In the genomic region with DNA sequence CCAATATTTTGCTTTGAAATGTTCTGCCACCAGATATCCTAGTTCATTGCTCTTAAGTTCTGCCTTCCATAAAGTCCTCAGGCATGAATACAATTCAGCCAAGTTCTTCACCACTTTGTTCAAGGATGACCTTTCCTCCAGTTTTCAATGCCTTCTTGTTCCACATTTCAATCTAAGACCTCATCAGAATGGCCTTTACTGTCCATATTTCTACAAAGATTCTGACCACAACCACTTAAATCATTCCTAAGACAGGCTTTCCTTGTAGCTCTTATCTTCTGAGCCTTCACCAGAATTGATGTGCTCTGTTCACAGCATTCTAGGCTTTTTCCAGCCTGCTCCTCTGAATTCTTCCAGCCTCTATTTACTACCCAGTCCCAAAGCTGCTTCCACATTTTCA, we compare ENCODE assay signal across 24 cellular contexts.
DNase-seq lines count a peak whose midpoint lies in the region; ATAC-seq and TF ChIP-seq lines count a peak whose summit lies in the region.
"Had no signal": no experiment of that assay in that cellular context is flagged by ENCODE, and none has a peak within 500 bp of the region (broad histone marks: within the 10 kb centered on the region; RNA-seq: fewer than 3 reads in every experiment).

No MANE protein-coding gene starts in this region.

- in situ Hi-C loops in astrocyte of the spinal cord (cut with HindIII; ENCODE audit: low sequenced_read_pairs) = no loop called here

- DNase-seq in AG04449 (ENCODE audit: low read depth, low spot score) (peak; percentile 90), LHCN-M2 (ENCODE audit: low read depth) (peak; percentile 2), astrocyte of the spinal cord (ENCODE audit: low read depth, low spot score) (peak; percentile 62), iris pigment epithelial cell (ENCODE audit: low read depth) (peak; percentile 96), NCI-H2107 (lab: John Stamatoyannopoulos, UW) (no peak), superior temporal gyrus (ENCODE audit: extremely low spot score) (no peak), NCI-H446 (lab: John Stamatoyannopoulos, UW) (no peak)
- DNase-seq: 8988T; activated CD4-positive, alpha-beta T cell treated with anti-CD3 and anti-CD28 coated beads, Interleukin-2, amount 50 U/mL, for 4 hours; activated effector memory CD4-positive, alpha-beta T cell treated with anti-CD3 and anti-CD28 coated beads, Interleukin-2, amount 50 U/mL, for 16 hours; amygdala; cerebellar nuclear complex; effector memory CD8-positive, alpha-beta T cell; islet precursor cell; naive thymus-derived CD4-positive, alpha-beta T cell; NCI-H2081; pancreas; sigmoid colon; stimulated activated CD4-positive, alpha-beta T cell treated with anti-CD3 and anti-CD28 coated beads, Interleukin-2, amount 100 ng/mL, for 24 hours; stimulated activated naive CD8-positive, alpha-beta T cell treated with anti-CD3 and anti-CD28 coated beads, Interleukin-15, Interleukin-2, amounts not matched to agents 100 U/mL and 50 U/mL, for 24 hours; upper lobe of left lung; WERI-Rb-1 had no signal

- POLR2A ChIA-PET in AG04449 (lab: Yijun Ruan, JAX) = interaction anchor here (0.9 kb wide), 1 partner anchor 57 kb away, joined by 3 read pairs; no protein-coding TSS in a partner anchor

- H3K4me3 ChIP-seq in AG04449 (ENCODE audit: low read depth, low read length) (no peak overlapping the region), astrocyte of the spinal cord (ENCODE audit: low read depth, low read length) (no peak overlapping the region)
- H3K4me3 ChIP-seq: hepatocyte, pancreas, sigmoid colon, upper lobe of left lung had no signal

- no peak for ATAC-seq in GM21529 (IDR thresholded peaks at IDR 0.05; ENCODE audit: unreplicated experiment)
- ATAC-seq: effector memory CD8-positive, alpha-beta T cell; naive thymus-derived CD4-positive, alpha-beta T cell; pancreas; stimulated activated naive CD8-positive, alpha-beta T cell treated with anti-CD3 and anti-CD28 coated beads, Interleukin-15, Interleukin-2, amounts not matched to agents 100 U/mL and 50 U/mL, for 24 hours had no signal

- TF ChIP-seq CTCF in AG04449 (IDR thresholded peaks at IDR 0.05; ENCODE audit: insufficient read depth, low read length, missing control alignments) = no peak
- no peak for TF ChIP-seq CTCF in astrocyte of the spinal cord (IDR thresholded peaks at IDR 0.05; ENCODE audit: low read depth, low read length)

- CTCF ChIA-PET in AG04449 (lab: Yijun Ruan, JAX) = interaction anchor here (0.8 to 1.4 kb wide), 2 partner anchors 16 to 19 kb away, joined by 3 to 4 read pairs; no protein-coding TSS in a partner anchor

Comparison
In these comparisons a context has a peak if more than half of its experiments do, and no peak if none do; other contexts are left out.
1. DNase-seq: peak in AG04449 (single experiment), LHCN-M2 (single experiment), astrocyte of the spinal cord (single experiment) and iris pigment epithelial cell (single experiment); none in NCI-H2107 (single experiment), superior temporal gyrus (single experiment) and NCI-H446 (0 of 2).